Comparison of ENCODE assay signal across 24 cellular contexts in the genomic region with DNA sequence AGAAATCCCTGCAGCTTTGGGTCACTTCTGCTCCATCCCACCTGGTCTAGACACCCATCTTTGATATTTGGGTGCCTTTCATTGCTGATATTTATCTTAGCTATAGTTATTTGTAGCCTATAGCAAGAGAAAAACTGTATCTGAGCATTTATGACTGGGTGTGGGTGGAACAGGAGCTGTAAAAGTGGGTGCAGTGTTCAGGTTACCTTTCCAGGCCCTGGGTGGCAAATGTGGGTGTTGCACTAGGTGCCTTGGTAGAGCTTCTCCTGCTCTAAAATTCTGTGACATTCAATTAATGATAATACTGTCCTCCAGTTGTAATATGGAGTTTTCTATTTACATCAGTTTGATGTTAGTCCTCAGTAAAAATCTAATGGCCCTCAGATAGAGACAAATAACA.
"Had no signal": no experiment of that assay in that cellular context is flagged by ENCODE, and none has a peak within 500 bp of the region (broad histone marks: within the 10 kb centered on the region; RNA-seq: fewer than 3 reads in every experiment).

No MANE protein-coding gene starts in this region.

- H3K27ac Mint-ChIP-seq: mesothelial cell of epicardium, progenitor cell of endocrine pancreas, type B pancreatic cell had no signal

- H3K4me3 ChIP-seq: left ventricle myocardium inferior, lung, ovary, right atrium auricular region, right lobe of liver, suprapubic skin, thoracic aorta, tibial artery, uterus had no signal

- DNase-seq: hippocampal formation; immature natural killer cell; kidney; left ventricle myocardium inferior; mesendoderm; naive thymus-derived CD4-positive, alpha-beta T cell; ovary; right lobe of liver; stimulated activated CD4-positive, alpha-beta T cell treated with anti-CD3 and anti-CD28 coated beads, Interleukin-12 subunit alpha, Interleukin-12 subunit beta, amount 100 ng/mL, for 4 hours; stimulated activated CD4-positive, alpha-beta T cell treated with anti-CD3 and anti-CD28 coated beads, Interleukin-15, amount 100 ng/mL, for 24 hours; stimulated activated CD4-positive, alpha-beta T cell treated with anti-CD3 and anti-CD28 coated beads, Interleukin-2, amount 100 ng/mL, for 24 hours; stimulated activated CD4-positive, alpha-beta T cell treated with anti-CD3 and anti-CD28 coated beads, Interleukin-4, amount 100 ng/mL, for 1 hour; stimulated activated naive CD4-positive, alpha-beta T cell; tibial artery; uterus had no signal

- ATAC-seq: naive thymus-derived CD4-positive, alpha-beta T cell; right lobe of liver had no signal

- H3K9me3 Mint-ChIP-seq: immature natural killer cell; mesothelial cell of epicardium; naive thymus-derived CD4-positive, alpha-beta T cell; natural killer cell treated with Interleukin-12 subunit alpha and Interleukin-12 subunit beta and Interleukin-15 and Interleukin-18, amount 100 ng/mL, for 72 hours; stimulated activated naive CD8-positive, alpha-beta T cell treated with anti-CD3 and anti-CD28 coated beads, Interleukin-15, Interleukin-2, amounts not matched to agents 100 ng/mL and 50 ng/mL, for 24 hours; type B pancreatic cell had no signal

- H3K9me3 ChIP-seq: left ventricle myocardium inferior, ovary, right atrium auricular region, right lobe of liver, suprapubic skin, thoracic aorta, tibial artery, uterus had no signal

- H3K4me3 Mint-ChIP-seq: immature natural killer cell; mesothelial cell of epicardium; naive thymus-derived CD4-positive, alpha-beta T cell; natural killer cell treated with Interleukin-12 subunit alpha and Interleukin-12 subunit beta and Interleukin-15 and Interleukin-18, amount 100 ng/mL, for 72 hours; stimulated activated naive CD8-positive, alpha-beta T cell treated with anti-CD3 and anti-CD28 coated beads, Interleukin-15, Interleukin-2, amounts not matched to agents 100 ng/mL and 50 ng/mL, for 24 hours; type B pancreatic cell had no signal

- H3K27ac ChIP-seq: left ventricle myocardium inferior, ovary, right atrium auricular region, right lobe of liver, suprapubic skin, thoracic aorta, tibial artery, uterus had no signal

- H3K36me3 ChIP-seq: ovary, thoracic aorta, uterus had no signal

- H3K27me3 Mint-ChIP-seq: naive thymus-derived CD4-positive, alpha-beta T cell; natural killer cell treated with Interleukin-12 subunit alpha and Interleukin-12 subunit beta and Interleukin-15 and Interleukin-18, amount 100 ng/mL, for 72 hours; progenitor cell of endocrine pancreas; stimulated activated naive CD8-positive, alpha-beta T cell treated with anti-CD3 and anti-CD28 coated beads, Interleukin-15, Interleukin-2, amounts not matched to agents 100 ng/mL and 50 ng/mL, for 24 hours; type B pancreatic cell had no signal

- H3K4me1 ChIP-seq: left ventricle myocardium inferior, right atrium auricular region, right lobe of liver, suprapubic skin, uterus had no signal

- H3K27me3 ChIP-seq: ovary, right atrium auricular region, right lobe of liver, suprapubic skin, tibial artery, uterus had no signal

- H3K4me1 Mint-ChIP-seq: mesothelial cell of epicardium had no signal
